Comparison of ENCODE assay signal across 8 cellular contexts in the genomic region with DNA sequence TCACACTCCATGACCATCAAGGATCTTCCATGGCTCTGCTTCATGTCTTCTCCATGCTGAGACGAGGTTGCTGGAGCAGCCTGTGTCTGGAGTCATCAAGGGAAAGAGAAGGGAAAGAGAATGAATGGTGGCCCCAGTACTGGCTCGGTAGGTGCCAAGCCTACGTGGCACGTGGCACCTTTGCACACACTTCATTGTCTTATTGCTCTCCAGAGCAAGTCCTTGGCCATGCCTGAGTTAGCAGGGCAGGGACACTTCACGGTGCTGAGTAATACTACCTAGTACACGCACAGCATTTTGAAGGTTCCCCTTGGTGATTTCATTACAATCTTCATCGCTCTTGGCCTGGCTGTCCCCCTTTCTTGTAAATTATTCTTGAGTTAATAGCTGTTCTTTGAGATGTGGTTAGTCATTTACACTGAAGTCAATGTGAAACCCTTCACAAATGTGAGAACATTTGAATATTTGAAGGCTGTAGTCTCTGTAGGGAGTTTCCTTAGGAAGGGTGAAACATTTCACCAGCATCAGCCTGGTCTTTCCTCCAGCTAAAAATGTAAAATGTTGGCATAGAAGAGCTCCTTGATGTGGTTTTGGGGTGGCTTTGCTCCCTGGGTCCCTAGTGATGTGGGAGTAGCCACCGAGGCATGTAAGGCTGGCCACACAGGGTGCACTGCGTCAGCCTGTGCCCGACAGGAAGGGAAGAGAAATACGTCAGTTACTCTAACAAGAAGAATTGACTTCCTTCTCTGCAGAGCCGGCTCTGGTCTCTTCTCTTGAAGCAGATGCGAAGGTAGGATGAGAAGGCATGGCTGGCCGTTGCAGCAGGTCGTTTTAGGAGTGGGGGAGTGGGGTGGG. TPM values are rescaled to one million over a fixed set of nuclear protein-coding genes. Genes with fewer than 3 reads are reported as not detected.
A peak's percentile ranks its signal among the peaks of the same experiment; 100 is the strongest.
DNase-seq lines count a peak whose midpoint lies in the region; ATAC-seq lines count a peak whose summit lies in the region.

A gene with protein sequence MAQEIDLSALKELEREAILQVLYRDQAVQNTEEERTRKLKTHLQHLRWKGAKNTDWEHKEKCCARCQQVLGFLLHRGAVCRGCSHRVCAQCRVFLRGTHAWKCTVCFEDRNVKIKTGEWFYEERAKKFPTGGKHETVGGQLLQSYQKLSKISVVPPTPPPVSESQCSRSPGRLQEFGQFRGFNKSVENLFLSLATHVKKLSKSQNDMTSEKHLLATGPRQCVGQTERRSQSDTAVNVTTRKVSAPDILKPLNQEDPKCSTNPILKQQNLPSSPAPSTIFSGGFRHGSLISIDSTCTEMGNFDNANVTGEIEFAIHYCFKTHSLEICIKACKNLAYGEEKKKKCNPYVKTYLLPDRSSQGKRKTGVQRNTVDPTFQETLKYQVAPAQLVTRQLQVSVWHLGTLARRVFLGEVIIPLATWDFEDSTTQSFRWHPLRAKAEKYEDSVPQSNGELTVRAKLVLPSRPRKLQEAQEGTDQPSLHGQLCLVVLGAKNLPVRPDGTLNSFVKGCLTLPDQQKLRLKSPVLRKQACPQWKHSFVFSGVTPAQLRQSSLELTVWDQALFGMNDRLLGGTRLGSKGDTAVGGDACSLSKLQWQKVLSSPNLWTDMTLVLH (plus strand): TSS at position 766 of the 855 bp plus-strand sequence. CDS start 13,215 bp downstream, outside the sequence.

- no peaks in the 10 kb centered on the region for H3K9me3 Mint-ChIP-seq in activated T-cell treated with anti-CD3 and anti-CD28 coated beads, Interleukin-2, amount 50 U/mL, for 4 hours

- peak within 1 kb of the TSS; percentile 85 for H3K4me3 Mint-ChIP-seq in activated T-cell treated with anti-CD3 and anti-CD28 coated beads, Interleukin-2, amount 50 U/mL, for 4 hours

- H3K4me1 Mint-ChIP-seq in activated T-cell treated with anti-CD3 and anti-CD28 coated beads, Interleukin-2, amount 50 U/mL, for 4 hours (ENCODE audit: low read depth) = peaks cover 78% of the 10 kb centered on the region

- no peaks in the 10 kb centered on the region for H3K27me3 Mint-ChIP-seq in activated T-cell treated with anti-CD3 and anti-CD28 coated beads, Interleukin-2, amount 50 U/mL, for 4 hours (ENCODE audit: low read depth)

- H3K36me3 Mint-ChIP-seq in activated T-cell treated with anti-CD3 and anti-CD28 coated beads, Interleukin-2, amount 50 U/mL, for 4 hours (ENCODE audit: insufficient read depth) = peaks cover 17% of the 10 kb centered on the region

- DNase-seq in NOMO-1 treated with dmso at 0.1 percent for 144 hours (lab: John Stamatoyannopoulos, UW; ENCODE audit: unreplicated experiment) (peak; percentile 30), Right ventricle myocardium inferior (ENCODE audit: missing footprints) (peak; percentile 82), superior temporal gyrus (ENCODE audit: extremely low spot score) (no peak), D341Med (ENCODE audit: low spot score) (no peak)
- peak; percentile 65 for DNase-seq in activated T-cell treated with anti-CD3 and anti-CD28 coated beads, Interleukin-2, amount 50 U/mL, for 4 hours
- DNase-seq in stimulated activated CD4-positive, alpha-beta T cell treated with anti-CD3 and anti-CD28 coated beads, Interleukin-15, amount 100 ng/mL, for 24 hours = peak; percentile 90

- intact Hi-C loops in Right ventricle myocardium inferior (cut with DNase I) = no loop called here

- ATAC-seq in GM18511 (IDR thresholded peaks at IDR 0.05; ENCODE audit: unreplicated experiment) = peak; percentile 50
- peak; percentile 46 for ATAC-seq in HG02852 (IDR thresholded peaks at IDR 0.05; ENCODE audit: unreplicated experiment)
- ATAC-seq in activated T-cell treated with anti-CD3 and anti-CD28 coated beads, Interleukin-2, amount 50 U/mL, for 4 hours = peak; percentile 60 to 68
- ATAC-seq in Right ventricle myocardium inferior = no peak

RNA-seq across cellular contexts. Expression of the gene that starts here (rescaled TPM):
- 10 to 100 TPM; 33.6 to 72.6 (median 38.5) TPM for total RNA-seq in activated T-cell treated with anti-CD3 and anti-CD28 coated beads, Interleukin-2, amount 50 U/mL, for 4 hours
- total RNA-seq in Right ventricle myocardium inferior = 10.8 TPM

Comparison
In these comparisons a context has a peak if more than half of its experiments do, and no peak if none do; other contexts are left out.
1. DNase-seq: peak in NOMO-1 treated with dmso at 0.1 percent for 144 hours (single experiment), activated T-cell treated with anti-CD3 and anti-CD28 coated beads, Interleukin-2, amount 50 U/mL, for 4 hours (single experiment), Right ventricle myocardium inferior (single experiment) and stimulated activated CD4-positive, alpha-beta T cell treated with anti-CD3 and anti-CD28 coated beads, Interleukin-15, amount 100 ng/mL, for 24 hours (single experiment); none in superior temporal gyrus (single experiment) and D341Med (single experiment).